In the genomic region with DNA sequence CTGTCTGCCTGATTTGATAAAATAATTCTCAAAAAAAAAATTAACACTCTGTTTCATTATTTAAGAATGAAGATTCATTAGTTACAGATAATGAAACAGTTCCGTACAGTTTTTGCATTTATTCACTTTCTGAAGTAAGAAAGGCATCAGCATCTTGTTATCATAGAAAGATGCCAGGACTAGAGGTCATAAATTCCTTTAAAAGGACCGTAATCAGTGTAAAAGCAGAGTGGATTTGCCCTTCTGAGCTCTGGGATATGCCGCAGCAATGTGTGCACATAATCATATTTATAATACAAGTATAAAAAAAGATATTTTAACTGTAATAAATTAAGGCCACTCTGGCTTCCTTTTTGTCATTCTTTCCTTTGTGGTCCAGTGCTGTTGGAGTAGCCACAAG, we compare ENCODE assay signal across 20 cellular contexts. TPM values are rescaled to one million over a fixed set of nuclear protein-coding genes. Genes with fewer than 3 reads are reported as not detected.
A peak's percentile ranks its signal among the peaks of the same experiment; 100 is the strongest.
DNase-seq lines count a peak whose midpoint lies in the region; ATAC-seq, FAIRE-seq and TF ChIP-seq lines count a peak whose summit lies in the region.
"Had no signal": no experiment of that assay in that cellular context is flagged by ENCODE, and none has a peak within 500 bp of the region (broad histone marks: within the 10 kb centered on the region; RNA-seq: fewer than 3 reads in every experiment).

No MANE protein-coding gene starts in this region.

- no peak for DNase-seq in K562 (ENCODE audit: extremely low read depth in 1 of 4, low spot score in 3 of 4)
- no peak for DNase-seq in smooth muscle cell (lab: John Stamatoyannopoulos, UW; ENCODE audit: unreplicated experiment)
- DNase-seq in activated naive CD8-positive, alpha-beta T cell treated with anti-CD3 and anti-CD28 coated beads for 36 hours = no peak
- no peak for DNase-seq in effector CD8-positive, alpha-beta T cell (lab: John Stamatoyannopoulos, UW)
- DNase-seq: Calu3; CD4-positive, alpha-beta memory T cell; DMS79 treated with DMSO at 0.1 percent for 48 hours; GDM1; NCI-H1048; NCI-H146; NCI-H2081 treated with DMSO at 0.1 percent for 48 hours; NCI-H510A treated with DMSO at 0.1 percent for 48 hours; SHP77 had no signal

- no peaks in the 10 kb centered on the region for H3K9me3 ChIP-seq in HUES64 (ENCODE audit: insufficient read depth, low read depth, low read length)
- H3K9me3 ChIP-seq in K562 (replicated peaks; ENCODE audit: control insufficient read depth, insufficient read depth, low read depth, low read length) = no peaks in the 10 kb centered on the region
- no peaks in the 10 kb centered on the region for H3K9me3 ChIP-seq in iPS-18a (ENCODE audit: control insufficient read depth, low read depth, low read length)
- H3K9me3 ChIP-seq in smooth muscle cell (replicated peaks; ENCODE audit: low read depth) = no peaks in the 10 kb centered on the region

- H2AFZ ChIP-seq in K562 (ENCODE audit: low read depth, low read length) (peak overlapping the region; percentile 26; the same call in 1 of the 2 replicates), smooth muscle cell (ENCODE audit: low read depth) (peak overlapping the region; percentile 45)

- TF ChIP-seq EP300 in K562 (IDR thresholded peaks at IDR 0.05; ENCODE audit: low read length) = no peak

- peaks cover 5% of the 10 kb centered on the region for H3K4me1 Mint-ChIP-seq in activated naive CD8-positive, alpha-beta T cell treated with anti-CD3 and anti-CD28 coated beads for 36 hours
- H3K4me1 Mint-ChIP-seq: B cell; CD4-positive, alpha-beta memory T cell had no signal

- H3K27ac ChIP-seq in HUES64 (ENCODE audit: low read depth, low read length) (peak overlapping the region; percentile 85), K562 (ENCODE audit: extremely low read depth, low read depth, low read length) (no peak overlapping the region), iPS-18a (ENCODE audit: low read length) (peak overlapping the region; percentile 54), smooth muscle cell (ENCODE audit: low read depth) (peak overlapping the region; percentile 94)

- peaks cover 17% of the 10 kb centered on the region for H3F3A ChIP-seq in smooth muscle cell (ENCODE audit: low read depth)

- no peak for ATAC-seq in K562
- ATAC-seq in GM21360 (IDR thresholded peaks at IDR 0.05; ENCODE audit: unreplicated experiment) = no peak
- ATAC-seq: GM12878, HepG2 had no signal

- POLR2A ChIA-PET in K562 (lab: Yijun Ruan, JAX) = interaction anchor here (1.1 kb wide), 1 partner anchor 10 kb away, joined by 3 read pairs; no protein-coding TSS in a partner anchor

- H3K9ac ChIP-seq in HUES64 (ENCODE audit: low read depth, low read length) (peak overlapping the region; percentile 15; the same call in 1 of the 2 replicates), K562 (ENCODE audit: insufficient read depth in 1 of 2, low read depth in 2 of 2, low read length in 2 of 2) (no peak overlapping the region), iPS-18a (ENCODE audit: low read length) (no peak overlapping the region), smooth muscle cell (ENCODE audit: low read depth) (peak overlapping the region; percentile 59)

- H3K4me1 ChIP-seq in HUES64 (ENCODE audit: insufficient read depth, low read length) (peaks cover 45% of the 10 kb centered on the region), K562 (replicated peaks in 1 of 2; ENCODE audit: control insufficient read depth in 2 of 2, insufficient read depth in 2 of 2, low read length in 2 of 2) (peaks cover 0 to 3% of the 10 kb centered on the region in 2 experiments; a peak in 2 of 5 replicates), iPS-18a (ENCODE audit: control insufficient read depth, low read depth, low read length) (peaks cover 27% of the 10 kb centered on the region), smooth muscle cell (ENCODE audit: low read depth) (peaks cover 8% of the 10 kb centered on the region)

- no peak for TF ChIP-seq RAD21 in K562 (CRISPR knock-in tag; conservative IDR thresholded peaks at IDR 0.05 in 1 of 2, IDR thresholded peaks at IDR 0.05 in 1 of 2)

- H3K27me3 Mint-ChIP-seq in activated naive CD8-positive, alpha-beta T cell treated with anti-CD3 and anti-CD28 coated beads for 36 hours = no peaks in the 10 kb centered on the region
- H3K27me3 Mint-ChIP-seq: B cell had no signal

- no peaks in the 10 kb centered on the region for H3K9me3 Mint-ChIP-seq in activated naive CD8-positive, alpha-beta T cell treated with anti-CD3 and anti-CD28 coated beads for 36 hours
- H3K9me3 Mint-ChIP-seq: CD4-positive, alpha-beta memory T cell had no signal

- no peaks in the 10 kb centered on the region for H3K79me2 ChIP-seq in K562 (ENCODE audit: control insufficient read depth, insufficient read depth, low read length)
- H3K79me2 ChIP-seq in smooth muscle cell (ENCODE audit: low read depth) = no peaks in the 10 kb centered on the region

- H3K36me3 ChIP-seq in HUES64 (ENCODE audit: insufficient read depth, low read length) = no peaks in the 10 kb centered on the region
- H3K36me3 ChIP-seq in K562 (ENCODE audit: control insufficient read depth, insufficient read depth, low read length) = no peaks in the 10 kb centered on the region
- H3K36me3 ChIP-seq in iPS-18a (ENCODE audit: control insufficient read depth, low read depth, low read length) = no peaks in the 10 kb centered on the region
- no peaks in the 10 kb centered on the region for H3K36me3 ChIP-seq in smooth muscle cell (ENCODE audit: low read depth)

- in situ Hi-C loops in K562 (cut with MboI) = no loop called here

- 81% methylated on average over 2 of the region's 3 CpGs for WGBS in HUES64
- WGBS in K562 (ENCODE audit: insufficient coverage, low coverage, missing lambda C conversion rate) = 25% methylated on average over 3 of the region's 3 CpGs
- WGBS in smooth muscle cell (ENCODE audit: low lambda C conversion rate) = 14% methylated on average over 3 of the region's 3 CpGs

- no peak overlapping the region for H3K4me3 Mint-ChIP-seq in activated naive CD8-positive, alpha-beta T cell treated with anti-CD3 and anti-CD28 coated beads for 36 hours
- H3K4me3 Mint-ChIP-seq: B cell; CD4-positive, alpha-beta memory T cell had no signal

- no peak for TF ChIP-seq POLR2A in K562 (conservative IDR thresholded peaks at IDR 0.05)

- TF ChIP-seq CTCF in K562 (IDR thresholded peaks at IDR 0.05 in 2 of 3, conservative IDR thresholded peaks at IDR 0.05 in 1 of 3; ENCODE audit: insufficient read depth in 2 of 3, low read depth in 1 of 3, low read length in 3 of 3) = no peak
- no peak for TF ChIP-seq CTCF in smooth muscle cell (IDR thresholded peaks at IDR 0.05; ENCODE audit: borderline replicate concordance, insufficient read depth, poor library complexity, severe bottlenecking)

- no peaks in the 10 kb centered on the region for H3K36me3 Mint-ChIP-seq in activated naive CD8-positive, alpha-beta T cell treated with anti-CD3 and anti-CD28 coated beads for 36 hours
- H3K36me3 Mint-ChIP-seq: CD4-positive, alpha-beta memory T cell had no signal

- H3K4me2 ChIP-seq in K562 (ENCODE audit: insufficient read depth, low read length) (no peak overlapping the region), smooth muscle cell (peak overlapping the region; percentile 77)

- intact Hi-C loops in K562 (cut with micrococcal nuclease) = no loop called here

- H3K27ac Mint-ChIP-seq in activated naive CD8-positive, alpha-beta T cell treated with anti-CD3 and anti-CD28 coated beads for 36 hours = no peak overlapping the region
- H3K27ac Mint-ChIP-seq: B cell; CD4-positive, alpha-beta memory T cell had no signal

- H3K4me3 ChIP-seq in HUES64 (ENCODE audit: low read length) (no peak overlapping the region), K562 (no peak overlapping the region), iPS-18a (ENCODE audit: low read length) (no peak overlapping the region), smooth muscle cell (peak overlapping the region; percentile 3)
- H3K4me3 ChIP-seq: GM12878 had no signal

- FAIRE-seq in K562 (lab: Jason Lieb, UNC) = no peak
- FAIRE-seq: GM12878, HepG2, RCC 7860 had no signal

- H4K20me1 ChIP-seq in K562 (replicated peaks; ENCODE audit: control insufficient read depth, insufficient read depth, low read length) (no peaks in the 10 kb centered on the region), smooth muscle cell (ENCODE audit: low read depth) (no peaks in the 10 kb centered on the region)

- H3K27me3 ChIP-seq in HUES64 (ENCODE audit: insufficient read depth, low read length) = no peaks in the 10 kb centered on the region
- H3K27me3 ChIP-seq in K562 (ENCODE audit: control insufficient read depth in 2 of 2, insufficient read depth in 2 of 2, low read length in 2 of 2) = no peaks in the 10 kb centered on the region
- H3K27me3 ChIP-seq in iPS-18a (ENCODE audit: control insufficient read depth, insufficient read depth, low read length) = no peaks in the 10 kb centered on the region
- H3K27me3 ChIP-seq in smooth muscle cell (ENCODE audit: low read depth) = no peaks in the 10 kb centered on the region

- no TSS peak for BruUV-seq in K562 (replicated peaks; lab: Mats Ljungman, UMichigan)

- H3K9me1 ChIP-seq in K562 (ENCODE audit: control insufficient read depth, insufficient read depth, low read length) = no peaks in the 10 kb centered on the region

- CTCF ChIA-PET in K562 (lab: Yijun Ruan, JAX; ENCODE audit: low intra/inter-chr PET ratio) = no interaction called here

TF ChIP-seq in K562, 482 proteins besides CTCF, POLR2A, EP300 and RAD21 (continues in another document):
- TF ChIP-seq PCBP2 (IDR thresholded peaks at IDR 0.05; ENCODE audit: low read depth, low read length, poor library complexity, severe bottlenecking) = no peak

RNA-seq across cellular contexts. Expression of a gene that starts 37.5 kb away (rescaled TPM):
- 15.3 TPM for polyA plus RNA-seq in HUES64 (2013, experiment 1 of 2)
- polyA plus RNA-seq in HUES64 (2013, experiment 2 of 2) = 22.1 TPM
- 0.60 and 0.62 TPM in 2 replicates for total RNA-seq in K562 (2011; cell fraction: chromatin; rRNA removed; ENCODE audit: low replicate concordance)
- total RNA-seq in K562 (2011; cell fraction: nucleolus; rRNA removed) = 0.13 TPM in 1 of 2 replicates, not detected in the other
- total RNA-seq in K562 (2011; cell fraction: nucleoplasm; rRNA removed) = 0.07 and 1.1 TPM in 2 replicates
- total RNA-seq in K562 (2014; rRNA removed) = 0.20 and 0.54 TPM in 2 replicates
- 0.26 and 0.44 TPM in 2 replicates for total RNA-seq in K562 (2014; rRNA removed; fragmentation: Illumina TruSeq; extraction: Trizol)
- total RNA-seq in K562 (2015; rRNA removed; fragmentation: Illumina TruSeq; extraction: Trizol) = 0.26 and 0.29 TPM in 2 replicates
- total RNA-seq in K562 (2021) = 0.42 and 0.45 TPM in 2 replicates
- polyA plus RNA-seq in K562 (2011; rRNA removed) = 0.18 and 0.19 TPM in 2 replicates
- polyA plus RNA-seq in K562 (2011; cell fraction: cytosol; rRNA removed) = 0.06 and 0.27 TPM in 2 replicates
- 0.48 and 0.57 TPM in 2 replicates for polyA plus RNA-seq in K562 (2011; cell fraction: nucleus; rRNA removed)
- 0.10 and 0.11 TPM in 2 replicates for polyA plus RNA-seq in K562 (2012)
- 0.17 and 0.19 TPM in 2 replicates for polyA plus RNA-seq in K562 (2014; fragmentation: Illumina TruSeq; extraction: Trizol)
- polyA plus RNA-seq in K562 (2014; fragmentation: Nextera tagmentation; extraction: Ambion mirVana) = under 1 TPM; 0.01 to 0.03 TPM
- 0.03 and 0.07 TPM in 2 replicates for polyA plus RNA-seq in K562 (2014; rRNA removed)
- polyA minus RNA-seq in K562 (2011; rRNA and poly(A)+ RNA removed) = 0.53 and 0.57 TPM in 2 replicates
- not detected in 2 replicates for polyA minus RNA-seq in K562 (2011; cell fraction: cytosol; rRNA and poly(A)+ RNA removed)
- 0.27 and 0.44 TPM in 2 replicates for polyA minus RNA-seq in K562 (2011; cell fraction: nucleus; rRNA and poly(A)+ RNA removed)
- total RNA-seq in smooth muscle cell = 697 and 944 TPM in 2 replicates
- polyA plus RNA-seq in smooth muscle cell = 295 and 364 TPM in 2 replicates
- 1 to 10 TPM; 3.1 to 3.3 TPM for total RNA-seq in activated naive CD8-positive, alpha-beta T cell treated with anti-CD3 and anti-CD28 coated beads for 36 hours

Comparison
In these comparisons a context has a peak if more than half of its experiments do, and no peak if none do; other contexts are left out.
1. H3K9ac ChIP-seq: peak in HUES64 (single experiment) and smooth muscle cell (single experiment); none in K562 (0 of 2) and iPS-18a (single experiment).
2. RNA of a gene that starts 37.5 kb away (total RNA-seq): 697 to 944 TPM in smooth muscle cell; 3.1 to 3.3 TPM in activated naive CD8-positive, alpha-beta T cell treated with anti-CD3 and anti-CD28 coated beads for 36 hours and 0.07 to 1.1 TPM in K562; every median in the first group is over 100 times any median in the second.